ENCODE assay signal across 1 cellular context in the genomic region with DNA sequence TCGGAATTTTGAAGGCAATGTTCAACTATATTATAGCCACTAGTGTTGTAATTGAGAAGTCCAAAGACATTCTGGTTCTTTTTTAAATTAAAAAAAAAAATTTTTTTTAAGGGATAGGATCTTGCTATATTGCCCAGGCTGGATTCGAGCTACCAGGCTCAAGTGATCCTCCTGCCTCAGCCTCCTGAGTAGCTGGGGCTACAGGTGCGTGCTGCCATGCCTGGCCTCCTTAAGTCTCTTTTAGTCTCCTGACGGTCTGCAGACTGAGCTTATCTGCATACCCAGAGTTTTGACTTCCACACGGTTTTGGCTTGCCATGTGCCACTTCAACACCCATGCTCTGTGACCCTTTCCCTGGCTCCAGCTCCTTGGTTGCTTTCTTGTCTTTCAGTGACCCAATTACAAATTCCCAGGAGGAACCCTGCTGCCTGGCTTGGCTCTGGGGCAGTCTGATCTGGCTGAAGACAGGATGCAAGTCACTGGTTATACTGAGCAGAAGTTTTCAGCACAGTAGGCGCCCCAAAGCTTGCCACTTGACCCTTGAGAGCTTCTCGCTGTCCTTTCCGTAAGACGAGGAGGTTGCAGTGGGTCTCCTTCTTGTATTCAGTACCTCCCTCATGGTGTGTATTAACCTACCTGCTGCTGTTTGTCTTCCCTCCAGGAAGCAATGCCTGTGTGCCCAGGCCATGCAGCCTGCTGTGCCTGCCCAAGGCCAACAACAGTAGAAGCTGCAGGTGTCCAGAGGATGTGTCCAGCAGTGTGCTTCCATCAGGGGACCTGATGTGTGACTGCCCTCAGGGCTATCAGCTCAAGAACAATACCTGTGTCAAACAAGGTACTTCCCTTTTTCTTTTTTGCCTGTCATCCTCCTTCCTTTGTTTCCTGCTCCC.
TF ChIP-seq lines count a peak whose summit lies in the region.

No MANE protein-coding gene starts in this region.

TF ChIP-seq in liver, 16 proteins besides CTCF, POLR2A, EP300 and RAD21 (continued from another document):
- TF ChIP-seq FOXA1 (IDR thresholded peaks at IDR 0.05) = no peak
- no peak for TF ChIP-seq ATF3 (IDR thresholded peaks at IDR 0.05)
- no peak for TF ChIP-seq ZBTB33 (IDR thresholded peaks at IDR 0.05)
- TF ChIP-seq YY1 (IDR thresholded peaks at IDR 0.05) = no peak
- no peak for TF ChIP-seq RXRA (IDR thresholded peaks at IDR 0.05)
- no peak for TF ChIP-seq JUND (IDR thresholded peaks at IDR 0.05)
- no peak for TF ChIP-seq MAX (IDR thresholded peaks at IDR 0.05)
- no peak for TF ChIP-seq SP1 (IDR thresholded peaks at IDR 0.05)
